ENCODE assay signal across 9 cellular contexts in genomic region chr11:16226245-16226644, GRCh38.
DNase-seq lines count a peak whose midpoint lies in the region; ATAC-seq and TF ChIP-seq lines count a peak whose summit lies in the region.
"Had no signal": no experiment of that assay in that cellular context is flagged by ENCODE, and none has a peak within 500 bp of the region (broad histone marks: within the 10 kb centered on the region; RNA-seq: fewer than 3 reads in every experiment).

No MANE protein-coding gene starts in this region.

- no peak overlapping the region for H3K27ac ChIP-seq in SJSA1
- H3K27ac ChIP-seq: BLaER1 had no signal

- peaks cover 7% of the 10 kb centered on the region; the same call in 1 of the 2 replicates for H3K4me1 ChIP-seq in SJSA1 (replicated peaks)
- H3K4me1 ChIP-seq: BLaER1 had no signal

- no peak overlapping the region for H3K4me3 Mint-ChIP-seq in activated T-cell treated with anti-CD3 and anti-CD28 coated beads, Interleukin-2, amount 50 U/mL, for 24 hours

- no peaks in the 10 kb centered on the region for H3K27me3 Mint-ChIP-seq in activated T-cell treated with anti-CD3 and anti-CD28 coated beads, Interleukin-2, amount 50 U/mL, for 24 hours

- no peak overlapping the region for H3K27ac Mint-ChIP-seq in activated T-cell treated with anti-CD3 and anti-CD28 coated beads, Interleukin-2, amount 50 U/mL, for 24 hours

- DNase-seq in SIG-M5 treated with dmso at 0.1 percent for 504 hours (lab: John Stamatoyannopoulos, UW; ENCODE audit: unreplicated experiment), result peak; percentile 0
- no peak for DNase-seq in SIG-M5 (lab: John Stamatoyannopoulos, UW)
- peak; percentile 40 to 57 for DNase-seq in SJSA1 (ENCODE audit: low read depth in 1 of 2, low spot score in 2 of 2)
- peak; percentile 73 for DNase-seq in left cardiac atrium
- DNase-seq in activated T-cell treated with anti-CD3 and anti-CD28 coated beads, Interleukin-2, amount 50 U/mL, for 24 hours, result no peak
- DNase-seq in activated CD4-positive, alpha-beta T cell treated with anti-CD3 and anti-CD28 coated beads for 1 hour, result no peak
- DNase-seq in GM13976 (ENCODE audit: low spot score), result no peak

- H3K36me3 Mint-ChIP-seq in activated T-cell treated with anti-CD3 and anti-CD28 coated beads, Interleukin-2, amount 50 U/mL, for 24 hours (ENCODE audit: low read depth), result no peaks in the 10 kb centered on the region

- TF ChIP-seq CTCF in GM13976 (IDR thresholded peaks at IDR 0.05; ENCODE audit: borderline replicate concordance, control extremely low read depth, extremely low read depth, insufficient read depth, missing control alignments), result no peak

- in situ Hi-C loops in GM13976 (cut with MboI; ENCODE audit: low sequenced_read_pairs, unreplicated experiment), result no loop called here

- H3K36me3 ChIP-seq in SJSA1, result no peaks in the 10 kb centered on the region
- H3K36me3 ChIP-seq: BLaER1 had no signal

- no peaks in the 10 kb centered on the region for H3K4me1 Mint-ChIP-seq in activated T-cell treated with anti-CD3 and anti-CD28 coated beads, Interleukin-2, amount 50 U/mL, for 24 hours (ENCODE audit: low read depth)

- no peaks in the 10 kb centered on the region for H3K9me3 ChIP-seq in SJSA1 (replicated peaks)
- H3K9me3 ChIP-seq: BLaER1 had no signal

- H3K9me3 Mint-ChIP-seq in activated T-cell treated with anti-CD3 and anti-CD28 coated beads, Interleukin-2, amount 50 U/mL, for 24 hours, result no peaks in the 10 kb centered on the region

- no peaks in the 10 kb centered on the region for H3K27me3 ChIP-seq in SJSA1 (replicated peaks)
- H3K27me3 ChIP-seq: BLaER1 had no signal

- ATAC-seq in left cardiac atrium (peak; percentile 81 to 84), HG03378 (IDR thresholded peaks at IDR 0.05; ENCODE audit: unreplicated experiment) (no peak)

- H3K4me3 ChIP-seq in SJSA1, result no peak overlapping the region
- H3K4me3 ChIP-seq: BLaER1 had no signal

- intact Hi-C loops in left cardiac atrium (cut with DNase I), result no loop called here

Comparison
In these comparisons a context has a peak if more than half of its experiments do, and no peak if none do; other contexts are left out.
1. DNase-seq: peak in SIG-M5 treated with dmso at 0.1 percent for 504 hours (single experiment), SJSA1 (2 of 2) and left cardiac atrium (single experiment); none in SIG-M5 (single experiment), activated T-cell treated with anti-CD3 and anti-CD28 coated beads, Interleukin-2, amount 50 U/mL, for 24 hours (single experiment), activated CD4-positive, alpha-beta T cell treated with anti-CD3 and anti-CD28 coated beads for 1 hour (single experiment) and GM13976 (single experiment).